In the genomic region with DNA sequence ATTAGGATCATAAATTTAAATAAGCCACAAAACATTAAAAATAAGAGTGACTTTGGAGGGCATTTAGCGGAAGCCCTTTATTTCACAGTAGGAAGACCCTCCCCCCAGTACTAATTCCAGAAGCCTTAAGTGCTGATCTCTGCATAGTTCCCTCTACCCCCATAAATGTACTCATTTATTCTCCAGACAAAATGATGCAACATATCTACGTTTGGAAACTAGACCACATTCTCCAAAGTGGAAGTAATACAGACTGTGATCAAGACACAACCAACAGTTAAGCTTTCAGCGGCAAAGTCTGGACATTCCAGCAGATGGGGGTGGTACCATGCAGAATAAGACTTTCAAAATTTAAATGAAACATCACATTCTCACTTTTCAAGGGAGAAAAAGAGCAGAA, we compare ENCODE assay signal across 12 cellular contexts. TPM values are rescaled to one million over a fixed set of nuclear protein-coding genes. Genes with fewer than 3 reads are reported as not detected.
DNase-seq lines count a peak whose midpoint lies in the region; ATAC-seq, FAIRE-seq and TF ChIP-seq lines count a peak whose summit lies in the region.
"Had no signal": no experiment of that assay in that cellular context is flagged by ENCODE, and none has a peak within 500 bp of the region (broad histone marks: within the 10 kb centered on the region; RNA-seq: fewer than 3 reads in every experiment).

No MANE protein-coding gene starts in this region.

- no peak overlapping the region for H2BK20ac ChIP-seq in H1 (ENCODE audit: low read length)

- H4K8ac ChIP-seq in H1 (ENCODE audit: extremely low read depth, insufficient read depth, low read length) = no peak overlapping the region

- TF ChIP-seq CTCF in H1 (IDR thresholded peaks at IDR 0.05; ENCODE audit: control extremely low read depth in 1 of 3, insufficient read depth in 1 of 3, low read depth in 1 of 3, low read length in 3 of 3) (peak in 1 of 3 experiments; percentile 41; a peak in 1 of 4 replicates), omental fat pad (IDR thresholded peaks at IDR 0.05) (no peak)

- no peak overlapping the region for H4K5ac ChIP-seq in H1 (ENCODE audit: insufficient read length, low read depth, low read length)

- H2BK12ac ChIP-seq in H1 (ENCODE audit: low read depth, low read length) = no peak overlapping the region

- H3K4ac ChIP-seq in H1 (replicated peaks; ENCODE audit: insufficient read length, low read depth, low read length) = no peak overlapping the region

- H3K14ac ChIP-seq in H1 (ENCODE audit: insufficient read length) = no peak overlapping the region

- no peak overlapping the region for H2BK5ac ChIP-seq in H1 (ENCODE audit: low read depth, low read length)

- no peaks in the 10 kb centered on the region; a peak in 1 of 7 replicates for H3K27me3 ChIP-seq in H1 (replicated peaks in 1 of 4; ENCODE audit: control insufficient read depth in 3 of 4, extremely low read depth in 1 of 4, insufficient read depth in 3 of 4, low read length in 3 of 4)

- peaks cover 0 to 9% (median 5%) of the 10 kb centered on the region in 4 experiments; a peak in 4 of 7 replicates for H3K4me1 ChIP-seq in H1 (replicated peaks in 1 of 4; ENCODE audit: control insufficient read depth in 3 of 4, insufficient read depth in 4 of 4, low read length in 3 of 4)

- H3K56ac ChIP-seq in H1 (replicated peaks; ENCODE audit: insufficient read length, low read depth, low read length) = no peak overlapping the region

- no peak for TF ChIP-seq EP300 in H1 (IDR thresholded peaks at IDR 0.05; ENCODE audit: borderline replicate concordance in 1 of 2, low read depth in 2 of 2, low read length in 2 of 2)

- 65% methylated on average over 3 of the region's 3 CpGs; no CpG with 5 or more reads in 1 of the 2 experiments for WGBS in H1 (ENCODE audit: extremely low coverage in 1 of 2, insufficient coverage in 1 of 2, insufficient read length in 1 of 2, insufficient replicate concordance in 2 of 2, low coverage in 1 of 2, low lambda C conversion rate in 2 of 2, missing lambda C conversion rate in 1 of 2), 2 experiments

- peak overlapping the region in 1 of 2 experiments; percentile 33; a peak in 2 of 4 replicates for H3K4me2 ChIP-seq in H1 (ENCODE audit: insufficient read depth in 1 of 2, low read depth in 2 of 2, low read length in 2 of 2)

- H3K4me3 ChIP-seq in H1 (ENCODE audit: extremely low read depth in 1 of 4, insufficient read depth in 2 of 4, low read depth in 3 of 4, low read length in 4 of 4) = no peak overlapping the region; a peak in 1 of 8 replicates

- H4K20me1 ChIP-seq in H1 (replicated peaks in 1 of 2; ENCODE audit: control insufficient read depth in 1 of 2, insufficient read depth in 2 of 2, low read length in 2 of 2) = no peaks in the 10 kb centered on the region

- POLR2A ChIA-PET in H1 (lab: Charles Lee; ENCODE audit: partially characterized antibody) = interaction anchor here (1.4 to 2.8 kb wide), 2 partner anchors 12 to 44 kb away, joined by 3 to 12 read pairs; partner anchors contain the start of gene RPS17

- no peak overlapping the region for H3K18ac ChIP-seq in H1 (ENCODE audit: extremely low read depth, low read length)

- no peaks in the 10 kb centered on the region for H3K36me3 ChIP-seq in H1 (ENCODE audit: control insufficient read depth in 2 of 4, insufficient read depth in 4 of 4, low read length in 3 of 4)

- no peak overlapping the region for H4K91ac ChIP-seq in H1 (replicated peaks; ENCODE audit: insufficient read length, low read length)

- H2BK120ac ChIP-seq in H1 (replicated peaks; ENCODE audit: low read depth, low read length) = no peak overlapping the region

- H2AK5ac ChIP-seq in H1 (ENCODE audit: low read depth, low read length) = no peak overlapping the region

- FAIRE-seq in H1 (lab: Jason Lieb, UNC) (peak; percentile 75), H54 (lab: Jason Lieb, UNC) (no peak)

- H3K23me2 ChIP-seq in H1 (ENCODE audit: low read depth, low read length) = no peaks in the 10 kb centered on the region

- no peaks in the 10 kb centered on the region for H3K9me3 ChIP-seq in H1 (ENCODE audit: insufficient read depth in 2 of 2, low read depth in 1 of 2, low read length in 1 of 2)

- TF ChIP-seq POLR2A in H1 (IDR thresholded peaks at IDR 0.05; ENCODE audit: control extremely low read depth in 1 of 2, low read depth in 2 of 2, low read length in 2 of 2) (no peak), H54 (IDR thresholded peaks at IDR 0.05; ENCODE audit: low read depth, low read length) (no peak)

- TF ChIP-seq RAD21 in H1 (IDR thresholded peaks at IDR 0.05 in 1 of 2, conservative IDR thresholded peaks at IDR 0.05 in 1 of 2; ENCODE audit: low read depth in 2 of 2, low read length in 2 of 2) = peak; percentile 58 to 65

- H3K79me2 ChIP-seq in H1 (ENCODE audit: control insufficient read depth in 1 of 2, insufficient read depth in 2 of 2, low read length in 2 of 2) = no peaks in the 10 kb centered on the region

- H2BK15ac ChIP-seq in H1 (ENCODE audit: low read length) = no peak overlapping the region

- ATAC-seq in omental fat pad (ENCODE audit: low FRiP score) = peak; percentile 54

- H3K79me1 ChIP-seq in H1 (ENCODE audit: low read depth, low read length) = no peaks in the 10 kb centered on the region

- CTCF ChIA-PET in H1 (lab: Charles Lee; ENCODE audit: partially characterized antibody) = interaction anchor here (0.8 to 2.6 kb wide), 7 partner anchors 11 to 264 kb away, joined by 3 to 14 read pairs (median 3); no protein-coding TSS in a partner anchor

- no peak overlapping the region for H2AFZ ChIP-seq in H1 (ENCODE audit: low read length)

- no peak overlapping the region for H3K9ac ChIP-seq in H1 (replicated peaks in 1 of 4; ENCODE audit: extremely low read depth in 1 of 4, low read depth in 3 of 4, low read length in 3 of 4)

- peak; percentile 60 for DNase-seq in GM03348 (ENCODE audit: low spot score)
- peak; percentile 29 for DNase-seq in NCI-H226
- DNase-seq in H1 (ENCODE audit: low read depth in 1 of 2, low spot score in 2 of 2) = no peak
- DNase-seq in omental fat pad (ENCODE audit: low spot score) = no peak
- no peak for DNase-seq in H54 (ENCODE audit: insufficient read length, low spot score)
- DNase-seq in GF-D8 (lab: John Stamatoyannopoulos, UW) = no peak
- DNase-seq in stimulated activated CD4-positive, alpha-beta T cell treated with anti-CD3 and anti-CD28 coated beads, Interleukin-2, amount 100 ng/mL, for 48 hours = no peak
- DNase-seq in dermis blood vessel endothelial cell = no peak
- DNase-seq: activated naive CD8-positive, alpha-beta T cell treated with anti-CD3 and anti-CD28 coated beads, Interleukin-2, amount 10 ng/mL, durations not matched to agents 7 days and 5 days; head of caudate nucleus; mesendoderm; NCI-H1105 had no signal

- no peak overlapping the region for H3K23ac ChIP-seq in H1 (ENCODE audit: insufficient read length)

- no peak overlapping the region for H3K27ac ChIP-seq in H1 (ENCODE audit: low read depth, low read length)

TF ChIP-seq in H1, 55 proteins besides CTCF, POLR2A, EP300 and RAD21:
- TF ChIP-seq TEAD4 (IDR thresholded peaks at IDR 0.05; ENCODE audit: low read depth, low read length) (0 out of 2 replicates have a peak, but pooled peaks have one; percentile 7), CEBPB (IDR thresholded peaks at IDR 0.05; ENCODE audit: low read depth, low read length) (peak; percentile 6; the same call in 1 of the 2 replicates), EZH2 (IDR thresholded peaks at IDR 0.05; ENCODE audit: low read depth, low read length, severe bottlenecking) (no peak)

RNA-seq across cellular contexts. Expression of gene RPS17, which starts 44.8 kb away (rescaled TPM):
- total RNA-seq in H1 (2021; fragmentation: NEBNext Ultra II Directional; extraction: Animal tissue kit (Norgen Biotek cat#: 25700)) = 2,416 and 2,501 TPM in 2 replicates
- polyA plus RNA-seq in H1 (2011; rRNA removed) = 4,119 and 5,590 TPM in 2 replicates
- polyA plus RNA-seq in H1 (2011; cell fraction: cytosol; rRNA removed) = 7,082 TPM
- 1,404 TPM for polyA plus RNA-seq in H1 (2011; cell fraction: nucleus; rRNA removed)
- polyA plus RNA-seq in H1 (2012, experiment 1 of 2) = 4,427 to 5,239 TPM (median 4,948 TPM) in 4 replicates
- polyA plus RNA-seq in H1 (2012, experiment 2 of 2) = 19,479 TPM
- polyA plus RNA-seq in H1 (2013, experiment 1 of 2) = 3,790 TPM
- 3,809 TPM for polyA plus RNA-seq in H1 (2013, experiment 2 of 2)
- polyA minus RNA-seq in H1 (2011; rRNA and poly(A)+ RNA removed) = 816 and 841 TPM in 2 replicates
- polyA minus RNA-seq in H1 (2011; cell fraction: cytosol; rRNA and poly(A)+ RNA removed) = 998 TPM
- 840 TPM for polyA minus RNA-seq in H1 (2011; cell fraction: nucleus; rRNA and poly(A)+ RNA removed)
- total RNA-seq in omental fat pad (1,000 to 10,000 TPM; 2,008 to 3,328 (median 2,462) TPM), dermis blood vessel endothelial cell (931 and 1,215 TPM in 2 replicates)

Comparison
In these comparisons a context has a peak if more than half of its experiments do, and no peak if none do; other contexts are left out.
1. DNase-seq: peak in GM03348 (single experiment) and NCI-H226 (single experiment); none in H1 (0 of 2), omental fat pad (single experiment), H54 (single experiment), GF-D8 (single experiment), stimulated activated CD4-positive, alpha-beta T cell treated with anti-CD3 and anti-CD28 coated beads, Interleukin-2, amount 100 ng/mL, for 48 hours (0 of 2) and dermis blood vessel endothelial cell (single experiment).